1 cellular context compared by ENCODE assay signal in genomic region chr14:24814944-24815343, GRCh38.
TF ChIP-seq lines count a peak whose summit lies in the region.

No MANE protein-coding gene starts in this region.

TF ChIP-seq in HepG2, 621 proteins besides CTCF, POLR2A, EP300 and RAD21 (continued from another document and continues in another):
- TF ChIP-seq ZNF687 (CRISPR knock-in tag; IDR thresholded peaks at IDR 0.05): no peak
- no peak for TF ChIP-seq ZNF597 (CRISPR knock-in tag; IDR thresholded peaks at IDR 0.05)
- no peak for TF ChIP-seq CENPT (CRISPR knock-in tag; IDR thresholded peaks at IDR 0.05; ENCODE audit: low read depth)
- TF ChIP-seq ZNF564 (CRISPR knock-in tag; IDR thresholded peaks at IDR 0.05): no peak
- TF ChIP-seq NCOA5 (CRISPR knock-in tag; IDR thresholded peaks at IDR 0.05): no peak
- no peak for TF ChIP-seq SALL1 (CRISPR knock-in tag; IDR thresholded peaks at IDR 0.05)
- TF ChIP-seq ZSCAN25 (CRISPR knock-in tag; IDR thresholded peaks at IDR 0.05): 0 out of 2 replicates have a peak, but pooled peaks have one; percentile 6
- no peak for TF ChIP-seq TBL1XR1 (IDR thresholded peaks at IDR 0.05; ENCODE audit: borderline replicate concordance, low read length, partially characterized antibody)
- TF ChIP-seq DPF2 (CRISPR knock-in tag; IDR thresholded peaks at IDR 0.05; ENCODE audit: borderline replicate concordance, low read depth): no peak
- TF ChIP-seq MAF1 (CRISPR knock-in tag; IDR thresholded peaks at IDR 0.05; ENCODE audit: borderline replicate concordance): 0 out of 2 replicates have a peak, but pooled peaks have one; percentile 22
- 0 out of 2 replicates have a peak, but pooled peaks have one; percentile 4 for TF ChIP-seq MYC (CRISPR knock-in tag; IDR thresholded peaks at IDR 0.05; ENCODE audit: borderline replicate concordance)
- TF ChIP-seq EEA1 (CRISPR knock-in tag; IDR thresholded peaks at IDR 0.05; ENCODE audit: borderline replicate concordance): no peak
- TF ChIP-seq E2F2 (CRISPR knock-in tag; IDR thresholded peaks at IDR 0.05; ENCODE audit: borderline replicate concordance): no peak
- no peak for TF ChIP-seq ELF4 (CRISPR knock-in tag; IDR thresholded peaks at IDR 0.05; ENCODE audit: borderline replicate concordance)
- no peak for TF ChIP-seq ZSCAN12 (CRISPR knock-in tag; IDR thresholded peaks at IDR 0.05)
- TF ChIP-seq TFAP4 (IDR thresholded peaks at IDR 0.05; ENCODE audit: borderline replicate concordance, low read depth): no peak
- TF ChIP-seq KLF12 (CRISPR knock-in tag; IDR thresholded peaks at IDR 0.05; ENCODE audit: borderline replicate concordance): peak; percentile 43; the same call in 1 of the 2 replicates
- TF ChIP-seq FOSL2 (CRISPR knock-in tag; IDR thresholded peaks at IDR 0.05): 0 out of 2 replicates have a peak, but pooled peaks have one; percentile 8
- peak; percentile 36; the same call in 1 of the 2 replicates for TF ChIP-seq ARID5B (CRISPR knock-in tag; IDR thresholded peaks at IDR 0.05)
- no peak for TF ChIP-seq PPARG (CRISPR knock-in tag; conservative IDR thresholded peaks at IDR 0.05)
- no peak for TF ChIP-seq NR1H2 (CRISPR knock-in tag; IDR thresholded peaks at IDR 0.05; ENCODE audit: borderline replicate concordance, low read depth)
- TF ChIP-seq ZNF12 (CRISPR knock-in tag; IDR thresholded peaks at IDR 0.05): 0 out of 2 replicates have a peak, but pooled peaks have one; percentile 12
- no peak for TF ChIP-seq ZNF276 (CRISPR knock-in tag; IDR thresholded peaks at IDR 0.05; ENCODE audit: low read depth)
- TF ChIP-seq ZNF414 (CRISPR knock-in tag; IDR thresholded peaks at IDR 0.05): no peak
- no peak for TF ChIP-seq HNF1B (CRISPR knock-in tag; IDR thresholded peaks at IDR 0.05)
- TF ChIP-seq ZNF143 (CRISPR knock-in tag; IDR thresholded peaks at IDR 0.05): no peak
- TF ChIP-seq ZNF550 (CRISPR knock-in tag; IDR thresholded peaks at IDR 0.05; ENCODE audit: borderline replicate concordance): no peak
- 0 out of 2 replicates have a peak, but pooled peaks have one; percentile 8 for TF ChIP-seq FOXJ3 (CRISPR knock-in tag; IDR thresholded peaks at IDR 0.05; ENCODE audit: borderline replicate concordance)
- no peak for TF ChIP-seq GMEB1 (CRISPR knock-in tag; IDR thresholded peaks at IDR 0.05; ENCODE audit: borderline replicate concordance)
- no peak for TF ChIP-seq SALL2 (CRISPR knock-in tag; IDR thresholded peaks at IDR 0.05)
- no peak for TF ChIP-seq CC2D1A (CRISPR knock-in tag; IDR thresholded peaks at IDR 0.05)
- no peak for TF ChIP-seq EHMT2 (IDR thresholded peaks at IDR 0.05; ENCODE audit: borderline replicate concordance, low read depth, low read length)
- no peak for TF ChIP-seq TRIM24 (CRISPR knock-in tag; IDR thresholded peaks at IDR 0.05)
- no peak for TF ChIP-seq KDM4B (CRISPR knock-in tag; IDR thresholded peaks at IDR 0.05)
- TF ChIP-seq ZNF234 (CRISPR knock-in tag; conservative IDR thresholded peaks at IDR 0.05): peak; percentile 99
- no peak for TF ChIP-seq ZNF703 (CRISPR knock-in tag; IDR thresholded peaks at IDR 0.05; ENCODE audit: borderline replicate concordance)
- TF ChIP-seq FOXC1 (CRISPR knock-in tag; IDR thresholded peaks at IDR 0.05; ENCODE audit: borderline replicate concordance): no peak
- TF ChIP-seq ZNF136 (CRISPR knock-in tag; IDR thresholded peaks at IDR 0.05; ENCODE audit: low read depth): no peak
- TF ChIP-seq SIX4 (CRISPR knock-in tag; IDR thresholded peaks at IDR 0.05): no peak
- no peak for TF ChIP-seq KLF6 (CRISPR knock-in tag; IDR thresholded peaks at IDR 0.05)
- TF ChIP-seq ZFAT (CRISPR knock-in tag; conservative IDR thresholded peaks at IDR 0.05): no peak
- no peak for TF ChIP-seq TCF12 (IDR thresholded peaks at IDR 0.05)
- no peak for TF ChIP-seq TCF12 (CRISPR knock-in tag; IDR thresholded peaks at IDR 0.05)
- TF ChIP-seq DNMT1 (CRISPR knock-in tag; IDR thresholded peaks at IDR 0.05): no peak
- no peak for TF ChIP-seq CCDC6 (CRISPR knock-in tag; IDR thresholded peaks at IDR 0.05)
- no peak for TF ChIP-seq MED8 (CRISPR knock-in tag; IDR thresholded peaks at IDR 0.05; ENCODE audit: insufficient replicate concordance)
- TF ChIP-seq TOE1 (CRISPR knock-in tag; IDR thresholded peaks at IDR 0.05): no peak
- no peak for TF ChIP-seq KLF15 (CRISPR knock-in tag; IDR thresholded peaks at IDR 0.05; ENCODE audit: borderline replicate concordance)
- 0 out of 2 replicates have a peak, but pooled peaks have one; percentile 6 for TF ChIP-seq ZGPAT (CRISPR knock-in tag; IDR thresholded peaks at IDR 0.05)
